ENCODE assay signal across 8 cellular contexts in the genomic region with DNA sequence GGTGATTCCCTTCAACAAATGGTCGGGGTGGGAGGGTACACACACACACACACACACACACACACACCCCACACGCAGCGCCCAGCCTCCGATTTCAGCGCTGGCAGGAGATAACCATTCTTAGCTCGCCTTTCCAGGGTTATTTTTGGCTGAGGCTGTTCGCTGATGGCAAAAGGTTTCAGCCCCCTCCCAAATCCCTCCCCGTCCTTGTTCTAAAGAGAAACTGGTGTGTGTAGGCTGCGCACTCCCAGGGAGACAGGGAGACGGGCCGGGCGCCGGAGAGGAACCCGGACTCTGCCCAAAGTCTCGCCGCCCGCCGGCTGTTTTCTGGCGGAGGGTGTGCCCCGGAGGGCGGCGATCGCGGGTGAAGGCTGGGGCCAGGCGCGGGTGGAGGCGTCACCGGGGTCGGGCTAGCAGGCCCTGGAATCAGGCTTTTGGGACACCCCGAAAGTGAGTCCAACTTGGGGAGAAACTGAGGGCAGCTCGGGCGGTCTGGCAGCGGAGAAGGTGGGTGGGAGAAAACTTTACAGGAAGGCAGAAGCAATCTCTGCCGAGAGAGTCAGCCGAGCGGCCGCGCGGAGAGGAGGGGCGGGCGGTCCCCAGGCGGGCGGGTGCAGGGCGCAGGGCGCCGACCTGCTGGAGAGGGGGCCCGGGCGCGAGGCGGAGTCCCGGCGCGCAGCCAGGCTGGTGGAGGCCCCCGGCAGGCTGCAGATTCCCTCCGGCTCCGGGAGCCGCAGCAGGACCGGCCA. TPM values are rescaled to one million over a fixed set of nuclear protein-coding genes. Genes with fewer than 3 reads are reported as not detected.
A peak's percentile ranks its signal among the peaks of the same experiment; 100 is the strongest.
DNase-seq lines count a peak whose midpoint lies in the region; ATAC-seq and TF ChIP-seq lines count a peak whose summit lies in the region.
"Not testable (repeated sequence)": the region's sequence is repeated elsewhere in the genome, so short reads cannot be mapped to it uniquely, and the experiment has no call there.

Gene PGM5 (plus strand): TSS at position 242 of the 749 bp plus-strand sequence. CDS start 517 bp downstream, outside the sequence.

- in situ Hi-C loops in astrocyte of the cerebellum (cut with HindIII; ENCODE audit: low sequenced_read_pairs) = not testable (repeated sequence)

- not testable (repeated sequence) for H3K9me2 ChIP-seq in SK-N-SH

- not testable (repeated sequence) for H3K4me1 ChIP-seq in SK-N-SH (ENCODE audit: control insufficient read depth in 1 of 2, insufficient read depth in 2 of 2, low read depth in 1 of 2, low read length in 1 of 2); ovary (ENCODE audit: insufficient read depth); thyroid gland

- H3K9ac ChIP-seq in SK-N-SH = not testable (repeated sequence)

- H3K36me3 ChIP-seq in H7 (replicated peaks; ENCODE audit: control insufficient read depth, insufficient read depth, low read length); SK-N-SH (replicated peaks in 1 of 2; ENCODE audit: control insufficient read depth in 1 of 2, insufficient read depth in 2 of 2, low read length in 1 of 2); ovary; thyroid gland: not testable (repeated sequence)

- not testable (repeated sequence) for TF ChIP-seq CTCF in SK-N-SH (IDR thresholded peaks at IDR 0.05); astrocyte of the cerebellum (IDR thresholded peaks at IDR 0.05; ENCODE audit: low read depth, low read length, missing control alignments); fibroblast of mammary gland (conservative IDR thresholded peaks at IDR 0.05; ENCODE audit: control insufficient read depth, insufficient read depth, low read depth, low read length); ovary (IDR thresholded peaks at IDR 0.05); thyroid gland (IDR thresholded peaks at IDR 0.05)

- not testable (repeated sequence) for H3F3A ChIP-seq in SK-N-SH (replicated peaks; ENCODE audit: insufficient read depth)

- TF ChIP-seq RAD21 in SK-N-SH (IDR thresholded peaks at IDR 0.05; ENCODE audit: low read length) = not testable (repeated sequence)

- peak within 1 kb of the TSS; percentile 65 for H3K4me2 ChIP-seq in SK-N-SH

- not testable (repeated sequence) for H3K27ac ChIP-seq in SK-N-SH (ENCODE audit: low read depth in 2 of 2, low read length in 1 of 2)
- peak within 1 kb of the TSS in 1 of 2 donors; percentile 28 for H3K27ac ChIP-seq in ovary
- H3K27ac ChIP-seq in thyroid gland = peak within 1 kb of the TSS; percentile 30 to 71 (median 36)

- peak; percentile 88 for ATAC-seq in left lobe of liver

- not testable (repeated sequence) for H4K20me1 ChIP-seq in SK-N-SH (ENCODE audit: insufficient read depth)

- TF ChIP-seq POLR2A in ovary (IDR thresholded peaks at IDR 0.05); thyroid gland (IDR thresholded peaks at IDR 0.05): not testable (repeated sequence)

- CTCF ChIA-PET in SK-N-SH (lab: Yijun Ruan, JAX) = not testable (repeated sequence)

- H2AFZ ChIP-seq in SK-N-SH (ENCODE audit: low read depth) = not testable (repeated sequence)

- H3K9me3 ChIP-seq in SK-N-SH, ovary, thyroid gland: not testable (repeated sequence)

- POLR2A ChIA-PET in SK-N-SH (lab: Yijun Ruan, JAX) = not testable (repeated sequence)

- peaks cover 43% of the 10 kb centered on the region for H3K27me3 ChIP-seq in H7 (ENCODE audit: control insufficient read depth, insufficient read depth, low read length)
- H3K27me3 ChIP-seq in SK-N-SH (ENCODE audit: insufficient read depth); ovary; thyroid gland: not testable (repeated sequence)

- TF ChIP-seq EP300 in SK-N-SH (IDR thresholded peaks at IDR 0.05; ENCODE audit: borderline replicate concordance in 1 of 2, low read depth in 1 of 2, low read length in 1 of 2); ovary (IDR thresholded peaks at IDR 0.05): not testable (repeated sequence)

- intact Hi-C loops in ovary (cut with DNase I) = loop anchor here in 1 of 4 donors (5.0 kb wide), 1 partner anchor 151 kb away; no protein-coding TSS in a partner anchor
- intact Hi-C loops in thyroid gland (cut with DNase I) = not testable (repeated sequence)

- WGBS in SK-N-SH (ENCODE audit: low lambda C conversion rate) = under 1% methylated on average over 25 of the region's 58 CpGs
- WGBS in ovary, 3 donors = 0 to 2% (median 1%) methylated on average over 31 to 58 of the region's 58 CpGs
- 1% methylated on average over 20 to 47 of the region's 58 CpGs for WGBS in thyroid gland, 2 donors

- H3K4me3 ChIP-seq in H7 (ENCODE audit: insufficient read depth, low read depth, low read length) = peak within 1 kb of the TSS; percentile 27; the same call in 1 of the 2 replicates
- H3K4me3 ChIP-seq in SK-N-SH (ENCODE audit: low read depth in 2 of 2, low read length in 1 of 2) = not testable (repeated sequence)
- H3K4me3 ChIP-seq in astrocyte of the cerebellum (ENCODE audit: low read depth, low read length) = peak within 1 kb of the TSS; percentile 43
- H3K4me3 ChIP-seq in fibroblast of mammary gland (ENCODE audit: control insufficient read depth, low read depth, low read length) = peak within 1 kb of the TSS; percentile 33
- H3K4me3 ChIP-seq in ovary = peak within 1 kb of the TSS; percentile 87
- H3K4me3 ChIP-seq in thyroid gland (replicated peaks in 1 of 3) = peak within 1 kb of the TSS in 2 of 3 donors; percentile 19 to 37

- not testable (repeated sequence) for H3K79me2 ChIP-seq in SK-N-SH (ENCODE audit: insufficient read depth)

- DNase-seq in D341Med (ENCODE audit: low spot score) (peak; percentile 52), H7 (peak; percentile 29), SK-N-SH (peak; percentile 10), ovary (peak; percentile 31 to 66 (median 58)), thyroid gland (peak; percentile 11 to 12)
- not testable (repeated sequence) for DNase-seq in astrocyte of the cerebellum (ENCODE audit: low read depth); fibroblast of mammary gland (ENCODE audit: low read depth); left lobe of liver (ENCODE audit: low spot score)

RNA-seq across cellular contexts. Expression of gene PGM5, which starts in this region (rescaled TPM):
- 0.14 TPM in 1 of 2 replicates, not detected in the other for total RNA-seq in H7 (2014; rRNA removed; shearing (Covaris generic))
- polyA plus RNA-seq in SK-N-SH (2012; rRNA removed) (0.10 TPM in 1 of 2 replicates, not detected in the other), ovary (100 to 1,000 TPM in 1 of 2 donors, 10 to 100 TPM in 1; 17.7 to 124 TPM)
- polyA plus RNA-seq in SK-N-SH (2012; cell fraction: cytosol; rRNA removed) = not detected in 2 replicates
- 0.19 and 0.38 TPM in 2 replicates for polyA plus RNA-seq in SK-N-SH (2012; cell fraction: nucleus; rRNA removed)
- total RNA-seq in left lobe of liver (2.9 TPM), ovary (10 to 100 TPM; 16.2 to 85.8 (median 28.5) TPM), thyroid gland (10 to 100 TPM; 21.4 to 56.6 (median 29.0) TPM)

Comparison
In these comparisons a context has a peak if more than half of its experiments do, and no peak if none do; other contexts are left out.
1. RNA of gene PGM5 (polyA plus RNA-seq): 17.7 to 124 TPM in ovary; 0.10 to 0.38 TPM in SK-N-SH; every median in the first group is over 10 times any median in the second.
2. Peak in DNase-seq and H3K4me3 ChIP-seq in H7; RNA of the gene not detected or under 1 TPM.
3. Peak in DNase-seq and H3K4me2 ChIP-seq in SK-N-SH; RNA of the gene not detected or under 1 TPM.